Comparison of ENCODE assay signal across 9 cellular contexts in the genomic region with DNA sequence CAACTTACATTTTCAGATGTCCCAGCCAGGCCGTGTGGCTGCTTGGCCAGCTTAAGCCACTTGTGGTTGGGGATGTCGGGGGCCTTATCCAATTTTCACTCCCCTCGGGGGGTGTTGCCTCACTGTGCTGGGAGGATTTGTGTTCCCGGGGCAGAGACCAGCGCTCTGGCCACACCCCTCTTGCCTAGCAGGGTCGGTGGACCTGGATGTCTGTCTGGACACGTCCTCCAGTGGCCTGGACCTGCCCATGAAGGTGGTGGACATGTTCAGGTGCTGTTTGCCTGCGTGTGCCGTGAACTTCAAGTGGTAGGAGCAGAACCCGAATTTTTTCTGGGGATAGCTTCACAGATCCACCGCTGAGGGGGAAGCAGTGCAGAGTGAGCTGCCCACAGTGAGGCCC. TPM values are rescaled to one million over a fixed set of nuclear protein-coding genes. Genes with fewer than 3 reads are reported as not detected.
"Had no signal": no experiment of that assay in that cellular context is flagged by ENCODE, and none has a peak within 500 bp of the region (broad histone marks: within the 10 kb centered on the region; RNA-seq: fewer than 3 reads in every experiment).

No MANE protein-coding gene starts in this region.

RNA-seq across cellular contexts. Expression of a gene that starts 14.2 kb away (rescaled TPM):
- total RNA-seq: gastrocnemius medialis; heart right ventricle; smooth muscle cell; subcutaneous adipose tissue; T-helper 1 cell treated with Interleukin-12 subunit alpha and Interleukin-12 subunit beta and Interleukin-4 antibody, amounts not matched to agents 30 ng/mL and 1 ng/mL, for 36 hours; tibial nerve had no signal
- polyA plus RNA-seq: aorta, fibroblast of lung, heart right ventricle, pancreas had no signal
